1 cellular context compared by ENCODE assay signal in genomic region chr11:116458546-116458945, GRCh38.
TF ChIP-seq lines count a peak whose summit lies in the region.

No MANE protein-coding gene starts in this region.

TF ChIP-seq in K562, 482 proteins besides CTCF, POLR2A, EP300 and RAD21 (continued from another document):
- TF ChIP-seq PKNOX1 (IDR thresholded peaks at IDR 0.05) (peak; percentile 23; the same call in 1 of the 2 replicates), RBM25 (IDR thresholded peaks at IDR 0.05; ENCODE audit: low read depth, low read length, severe bottlenecking) (peak; percentile 40)
TF ChIP-seq in K562: peak in this region for 4.
